In the genomic region with DNA sequence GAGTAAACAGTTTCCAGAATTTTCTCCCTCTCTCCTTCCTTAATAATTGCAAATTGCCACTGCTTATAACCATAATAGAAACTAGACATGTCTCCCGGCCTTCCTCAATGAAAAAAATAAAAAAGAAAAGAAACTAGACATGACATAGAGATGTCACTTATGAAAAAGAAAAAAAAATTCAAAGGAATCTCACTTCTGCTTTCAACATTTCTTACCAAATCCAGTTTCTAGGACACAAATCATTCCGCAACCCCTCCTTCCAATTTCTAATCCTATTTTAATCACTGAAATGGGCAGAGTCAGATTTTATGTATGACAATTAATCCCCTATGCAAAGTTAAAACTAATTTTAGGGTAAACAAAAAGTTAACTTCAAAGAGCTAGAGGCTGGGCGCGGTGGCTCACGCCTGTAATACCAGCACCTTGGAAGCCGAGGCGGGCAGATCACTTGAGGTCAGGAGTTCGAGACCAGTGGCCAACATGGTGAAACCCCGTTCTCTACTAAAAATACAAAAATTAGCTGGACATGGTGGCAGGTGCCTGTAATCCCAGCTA, we compare ENCODE assay signal across 11 cellular contexts. TPM values are rescaled to one million over a fixed set of nuclear protein-coding genes. Genes with fewer than 3 reads are reported as not detected.
DNase-seq lines count a peak whose midpoint lies in the region; ATAC-seq and TF ChIP-seq lines count a peak whose summit lies in the region.
"Had no signal": no experiment of that assay in that cellular context is flagged by ENCODE, and none has a peak within 500 bp of the region (broad histone marks: within the 10 kb centered on the region; RNA-seq: fewer than 3 reads in every experiment).

No MANE protein-coding gene starts in this region.

- no peak for DNase-seq in activated naive CD4-positive, alpha-beta T cell treated with anti-CD3 and anti-CD28 coated beads for 36 hours
- DNase-seq in activated naive CD4-positive, alpha-beta T cell treated with Interleukin-2 at 50 U/mL for 16 hours, result no peak
- peak; percentile 92 for DNase-seq in MV-4-11 (lab: John Stamatoyannopoulos, UW)
- no peak for DNase-seq in NCI-H1092 (lab: John Stamatoyannopoulos, UW)
- no peak for DNase-seq in foreskin keratinocyte
- no peak for DNase-seq in COLO668 (lab: John Stamatoyannopoulos, UW; ENCODE audit: unreplicated experiment)
- no peak for DNase-seq in anterior cingulate cortex (lab: John Stamatoyannopoulos, UW)
- DNase-seq: NCI-H1417, occipital lobe, upper lobe of right lung had no signal

- peaks cover 27% of the 10 kb centered on the region for H3K4me1 Mint-ChIP-seq in activated naive CD4-positive, alpha-beta T cell treated with anti-CD3 and anti-CD28 coated beads for 36 hours (ENCODE audit: low read depth)

- no peaks in the 10 kb centered on the region for H3K27me3 Mint-ChIP-seq in activated naive CD4-positive, alpha-beta T cell treated with anti-CD3 and anti-CD28 coated beads for 36 hours (ENCODE audit: low read depth)

- H3K4me1 ChIP-seq in foreskin keratinocyte, result no peaks in the 10 kb centered on the region
- H3K4me1 ChIP-seq: upper lobe of right lung had no signal

- H3K27ac Mint-ChIP-seq in activated naive CD4-positive, alpha-beta T cell treated with anti-CD3 and anti-CD28 coated beads for 36 hours, result peak overlapping the region; percentile 16

- no peaks in the 10 kb centered on the region for H3K36me3 Mint-ChIP-seq in activated naive CD4-positive, alpha-beta T cell treated with anti-CD3 and anti-CD28 coated beads for 36 hours (ENCODE audit: low read depth)

- ATAC-seq in HG02763 (IDR thresholded peaks at IDR 0.05; ENCODE audit: unreplicated experiment) (peak; percentile 50), foreskin keratinocyte (no peak)
- ATAC-seq: upper lobe of right lung had no signal

- no peaks in the 10 kb centered on the region for H3K9me3 Mint-ChIP-seq in activated naive CD4-positive, alpha-beta T cell treated with anti-CD3 and anti-CD28 coated beads for 36 hours

- no peak overlapping the region for H3K27ac ChIP-seq in foreskin keratinocyte
- H3K27ac ChIP-seq: upper lobe of right lung had no signal

- no peaks in the 10 kb centered on the region for H3K27me3 ChIP-seq in foreskin keratinocyte
- H3K27me3 ChIP-seq: upper lobe of right lung had no signal

- intact Hi-C loops in activated naive CD4-positive, alpha-beta T cell treated with anti-CD3 and anti-CD28 coated beads for 36 hours (cut with micrococcal nuclease), result loop anchor here (1.0 kb wide), 4 partner anchors 19 to 46 kb away; partner anchors contain the start of gene EEF1A1

- TF ChIP-seq CTCF in foreskin keratinocyte (conservative IDR thresholded peaks at IDR 0.05), result no peak

- CTCF ChIA-PET in activated naive CD4-positive, alpha-beta T cell treated with anti-CD3 and anti-CD28 coated beads for 36 hours (lab: Charles Lee), result interaction anchor here (1.1 to 1.4 kb wide), 2 partner anchors 19 to 21 kb away, joined by 3 read pairs; no protein-coding TSS in a partner anchor

- H3K4me3 Mint-ChIP-seq in activated naive CD4-positive, alpha-beta T cell treated with anti-CD3 and anti-CD28 coated beads for 36 hours, result no peak overlapping the region

RNA-seq across cellular contexts. Expression of gene EEF1A1, which starts 40.1 kb away (rescaled TPM):
- total RNA-seq in activated naive CD4-positive, alpha-beta T cell treated with anti-CD3 and anti-CD28 coated beads for 36 hours, result over 10,000 TPM; 18,342 to 18,732 TPM
- total RNA-seq in foreskin keratinocyte, result 9,274 and 10,317 TPM in 2 replicates
- polyA plus RNA-seq in foreskin keratinocyte, result 7,427 and 7,429 TPM in 2 replicates
